ENCODE assay signal across 9 cellular contexts in genomic region chr5:24067208-24067607, GRCh38.
"Had no signal": no experiment of that assay in that cellular context is flagged by ENCODE, and none has a peak within 500 bp of the region (broad histone marks: within the 10 kb centered on the region; RNA-seq: fewer than 3 reads in every experiment).

No MANE protein-coding gene starts in this region.

- H3K4me3 ChIP-seq: GM23338, HAP-1, K562 had no signal

- H3K36me3 ChIP-seq: HAP-1 had no signal

- FAIRE-seq: H1, K562 had no signal

- H3K9me3 ChIP-seq: HAP-1 had no signal

- ATAC-seq: GM23338, HCT116, K562 had no signal

- H2AFZ ChIP-seq: GM23338 had no signal

- DNase-seq: H7, HFFc6, IMR-90, KG1 had no signal

- H3K4me1 ChIP-seq: HAP-1 had no signal

- H3K4me2 ChIP-seq: GM23338 had no signal
